In the genomic region with DNA sequence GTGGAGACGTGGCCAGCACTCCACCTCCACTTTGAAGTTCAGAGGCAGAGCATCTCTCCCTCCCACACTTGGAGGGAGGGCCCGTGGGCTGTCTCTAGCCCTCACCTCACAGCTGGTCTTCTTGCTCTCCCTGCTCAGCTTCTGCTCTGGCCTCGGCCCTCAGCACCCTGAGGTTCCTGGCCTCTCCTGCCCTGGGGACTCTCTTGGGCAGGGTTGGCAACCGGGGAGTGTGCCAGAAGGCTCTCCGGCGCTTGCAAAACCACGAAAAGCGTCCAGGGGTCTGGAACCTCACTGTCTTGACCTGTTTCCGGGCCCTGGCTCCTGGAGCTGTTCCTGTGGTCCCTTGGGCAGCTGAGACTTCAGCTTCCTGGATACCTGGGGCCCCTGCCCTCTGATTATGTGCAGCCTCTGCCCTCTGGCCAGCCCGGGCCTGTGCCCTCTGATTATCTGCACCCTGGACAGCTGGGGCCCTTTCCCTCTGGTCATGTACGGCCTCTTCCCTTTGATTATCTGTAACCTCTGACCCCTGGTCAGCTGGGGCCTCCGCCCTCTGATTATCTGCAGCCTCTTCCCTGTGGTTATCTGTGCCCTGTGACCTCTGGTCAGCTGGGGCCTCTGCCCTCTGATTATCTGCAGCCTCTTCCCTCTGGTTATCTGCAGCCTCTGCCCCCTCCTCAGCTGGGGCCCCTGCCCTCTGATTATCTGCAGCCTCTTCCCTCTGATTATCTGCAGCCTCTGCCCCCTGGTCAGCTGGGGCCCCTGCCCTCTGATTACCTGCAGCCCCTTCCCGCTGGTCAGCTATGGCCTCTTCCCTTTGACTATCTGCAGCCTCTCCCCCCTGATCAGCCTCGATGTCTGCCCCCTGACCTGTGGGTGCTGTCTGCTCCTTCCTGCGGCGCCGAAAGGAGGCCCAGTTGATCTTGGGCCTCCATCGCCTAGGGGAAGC, we compare ENCODE assay signal across 1 cellular context.
TF ChIP-seq lines count a peak whose summit lies in the region.

No MANE protein-coding gene starts in this region.

TF ChIP-seq in WTC11, 78 proteins besides CTCF, POLR2A, EP300 and RAD21 (continued from another document):
- TF ChIP-seq ZNF281 (CRISPR knock-in tag; IDR thresholded peaks at IDR 0.05), result no peak
